23 cellular contexts compared by ENCODE assay signal in genomic region chr10:129272171-129272570, GRCh38.
"Had no signal": no experiment of that assay in that cellular context is flagged by ENCODE, and none has a peak within 500 bp of the region (broad histone marks: within the 10 kb centered on the region; RNA-seq: fewer than 3 reads in every experiment).

No MANE protein-coding gene starts in this region.

- H3K4me3 ChIP-seq: cardiac muscle cell, K562, SJCRH30 had no signal

- H3K27ac ChIP-seq: brain microvascular endothelial cell, cardiac muscle cell, SJCRH30, VCaP had no signal

- H3K36me3 Mint-ChIP-seq: activated CD4-positive, alpha-beta memory T cell treated with anti-CD3 and anti-CD28 coated beads for 36 hours; activated naive CD4-positive, alpha-beta T cell treated with anti-CD3 and anti-CD28 coated beads, Interleukin-2, amount 10 ng/mL, durations not matched to agents 7 days and 5 days; activated naive CD8-positive, alpha-beta T cell treated with anti-CD3 and anti-CD28 coated beads for 36 hours had no signal

- H3K27ac Mint-ChIP-seq: activated CD4-positive, alpha-beta memory T cell treated with anti-CD3 and anti-CD28 coated beads for 36 hours; activated CD4-positive, alpha-beta T cell treated with anti-CD3 and anti-CD28 coated beads, Interleukin-2, amount 10 ng/mL, durations not matched to agents 7 days and 5 days; activated naive CD4-positive, alpha-beta T cell treated with anti-CD3 and anti-CD28 coated beads, Interleukin-2, amount 10 ng/mL, durations not matched to agents 7 days and 5 days; activated naive CD8-positive, alpha-beta T cell treated with anti-CD3 and anti-CD28 coated beads for 36 hours; activated T-cell treated with anti-CD3 and anti-CD28 coated beads, Interleukin-2, amount 50 U/mL, for 72 hours; activated T-helper 2 cell treated with anti-CD3 and anti-CD28 coated beads, Interferon-gamma antibody, Interleukin-2, Interleukin-4, amounts not matched to agents 10 μg/mL and 5 μg/mL and 100 μg/mL, durations not matched to agents 14 hours and 24 hours and 36 hours had no signal

- H3K36me3 ChIP-seq: brain microvascular endothelial cell, cardiac muscle cell, SJCRH30 had no signal

- H3K27me3 ChIP-seq: brain microvascular endothelial cell, cardiac muscle cell, SJCRH30 had no signal

- H3K4me1 ChIP-seq: SJCRH30 had no signal

- ATAC-seq: activated T-cell treated with anti-CD3 and anti-CD28 coated beads, Interleukin-2, amount 50 U/mL, for 72 hours; K562 had no signal

- H3K4me1 Mint-ChIP-seq: activated CD4-positive, alpha-beta T cell treated with anti-CD3 and anti-CD28 coated beads, Interleukin-2, amount 10 ng/mL, durations not matched to agents 7 days and 5 days; activated naive CD4-positive, alpha-beta T cell treated with anti-CD3 and anti-CD28 coated beads, Interleukin-2, amount 10 ng/mL, durations not matched to agents 7 days and 5 days had no signal

- H3K27me3 Mint-ChIP-seq: activated CD4-positive, alpha-beta T cell treated with anti-CD3 and anti-CD28 coated beads, Interleukin-2, amount 10 ng/mL, durations not matched to agents 7 days and 5 days had no signal

- H3K9me3 Mint-ChIP-seq: activated CD4-positive, alpha-beta memory T cell treated with anti-CD3 and anti-CD28 coated beads for 36 hours; activated CD4-positive, alpha-beta T cell treated with anti-CD3 and anti-CD28 coated beads, Interleukin-2, amount 10 ng/mL, durations not matched to agents 7 days and 5 days; activated naive CD4-positive, alpha-beta T cell treated with anti-CD3 and anti-CD28 coated beads, Interleukin-2, amount 10 ng/mL, durations not matched to agents 7 days and 5 days; activated naive CD8-positive, alpha-beta T cell treated with anti-CD3 and anti-CD28 coated beads for 36 hours; activated T-cell treated with anti-CD3 and anti-CD28 coated beads, Interleukin-2, amount 50 U/mL, for 72 hours; activated T-helper 2 cell treated with anti-CD3 and anti-CD28 coated beads, Interferon-gamma antibody, Interleukin-2, Interleukin-4, amounts not matched to agents 10 μg/mL and 5 μg/mL and 100 μg/mL, durations not matched to agents 14 hours and 24 hours and 36 hours had no signal

- DNase-seq: activated CD4-positive, alpha-beta memory T cell treated with anti-CD3 and anti-CD28 coated beads for 36 hours; activated CD4-positive, alpha-beta T cell treated with anti-CD3 and anti-CD28 coated beads, Interleukin-2, amount 10 ng/mL, durations not matched to agents 7 days and 5 days; activated CD4-positive, CD25-positive, alpha-beta regulatory T cell; activated gamma-delta T cell treated with Interleukin-2 at 50 U/mL for 16 hours; activated naive CD4-positive, alpha-beta T cell treated with anti-CD3 and anti-CD28 coated beads, Interleukin-2, amount 10 ng/mL, durations not matched to agents 7 days and 5 days; activated naive CD8-positive, alpha-beta T cell treated with anti-CD3 and anti-CD28 coated beads for 36 hours; activated T-cell treated with anti-CD3 and anti-CD28 coated beads for 4 hours; activated T-cell treated with anti-CD3 and anti-CD28 coated beads, Interleukin-2, amount 50 U/mL, for 72 hours; brain microvascular endothelial cell; Karpas-422; MM.1S; NCI-H1105; NCI-H1436; NCI-H1694 treated with DMSO at 0.1 percent for 48 hours; NCI-H2029 treated with DMSO at 0.1 percent for 48 hours; NCI-H510A treated with DMSO at 0.1 percent for 48 hours; SK-N-SH; T-helper 1 cell had no signal

- H3K4me3 Mint-ChIP-seq: activated CD4-positive, alpha-beta memory T cell treated with anti-CD3 and anti-CD28 coated beads for 36 hours; activated CD4-positive, alpha-beta T cell treated with anti-CD3 and anti-CD28 coated beads, Interleukin-2, amount 10 ng/mL, durations not matched to agents 7 days and 5 days; activated naive CD4-positive, alpha-beta T cell treated with anti-CD3 and anti-CD28 coated beads, Interleukin-2, amount 10 ng/mL, durations not matched to agents 7 days and 5 days; activated naive CD8-positive, alpha-beta T cell treated with anti-CD3 and anti-CD28 coated beads for 36 hours; activated T-cell treated with anti-CD3 and anti-CD28 coated beads, Interleukin-2, amount 50 U/mL, for 72 hours had no signal

- H3K9me3 ChIP-seq: SJCRH30, SK-N-SH had no signal
